ENCODE assay signal across 8 cellular contexts in genomic region chr15:79310985-79311900, GRCh38. TPM values are rescaled to one million over a fixed set of nuclear protein-coding genes. Genes with fewer than 3 reads are reported as not detected.
DNase-seq lines count a peak whose midpoint lies in the region; FAIRE-seq and TF ChIP-seq lines count a peak whose summit lies in the region.

TMED3 (plus strand) TSS chr15:79311112; CDS start chr15:79311250, 138 bp downstream.

- H3K36me3 ChIP-seq in neutrophil = peaks cover 25% of the 10 kb centered on the region

- no peak for FAIRE-seq in frontal cortex (lab: Jason Lieb, UNC)

- TF ChIP-seq CTCF in LNCaP clone FGC (IDR thresholded peaks at IDR 0.05; ENCODE audit: control insufficient read depth, extremely low read depth, insufficient read depth) (peak; percentile 33), neutrophil (IDR thresholded peaks at IDR 0.05) (no peak)

- H3K9me3 ChIP-seq in neutrophil = no peaks in the 10 kb centered on the region

- peak; percentile 79 for DNase-seq in GDM1 (lab: John Stamatoyannopoulos, UW)
- DNase-seq in H4 (ENCODE audit: low spot score) = peak; percentile 79
- DNase-seq in LNCaP clone FGC (ENCODE audit: low read depth) = no peak
- DNase-seq in SIG-M5 (lab: John Stamatoyannopoulos, UW) = peak; percentile 67
- peak; percentile 73 for DNase-seq in activated gamma-delta T cell treated with Interleukin-2 at 50 U/mL for 16 hours
- DNase-seq in frontal cortex (ENCODE audit: low spot score in 2 of 2) = peak; percentile 86 to 87
- DNase-seq in substantia nigra (lab: John Stamatoyannopoulos, UW) = peak in 46 of 49 donors; percentile 6 to 82 (median 46)

- peaks cover 56% of the 10 kb centered on the region for H3K27me3 ChIP-seq in neutrophil

- peak within 1 kb of the TSS; percentile 91 for H3K4me3 ChIP-seq in LNCaP clone FGC (ENCODE audit: low read depth, low read length)
- H3K4me3 ChIP-seq in neutrophil (ENCODE audit: low read depth in 1 of 2, low read length in 1 of 2) = peak within 1 kb of the TSS; percentile 68 to 70

- H3K4me1 ChIP-seq in neutrophil (ENCODE audit: control insufficient read depth in 1 of 2, insufficient read depth in 1 of 2, low read depth in 1 of 2, low read length in 1 of 2) = peaks cover 12 to 17% of the 10 kb centered on the region in 2 experiments

- H3K27ac ChIP-seq in neutrophil (no peak within 1 kb of the TSS), substantia nigra (ENCODE audit: low read depth, low read length, poor library complexity, severe bottlenecking) (peak within 1 kb of the TSS; percentile 22)

RNA-seq across cellular contexts. Expression of gene TMED3, which starts in this region (rescaled TPM):
- 160 and 164 TPM in 2 replicates for total RNA-seq in H4 (2014; rRNA removed; shearing (Covaris generic))
- 28.5 TPM for total RNA-seq in frontal cortex
